Comparison of ENCODE assay signal across 8 cellular contexts in genomic region chr12:93380480-93381121, GRCh38. TPM values are rescaled to one million over a fixed set of nuclear protein-coding genes. Genes with fewer than 3 reads are reported as not detected.
A peak's percentile ranks its signal among the peaks of the same experiment; 100 is the strongest.
DNase-seq lines count a peak whose midpoint lies in the region; ATAC-seq, FAIRE-seq and TF ChIP-seq lines count a peak whose summit lies in the region.

No MANE protein-coding gene starts in this region.

- H3K36me3 ChIP-seq in cardiac muscle cell (peaks cover 13% of the 10 kb centered on the region), NT2/D1 (ENCODE audit: insufficient read depth, insufficient read length, low read length) (peaks cover 19% of the 10 kb centered on the region), neural cell (ENCODE audit: insufficient read depth, low read length) (no peaks in the 10 kb centered on the region)

- no peaks in the 10 kb centered on the region for H3K27me3 ChIP-seq in cardiac muscle cell
- no peaks in the 10 kb centered on the region for H3K27me3 ChIP-seq in NT2/D1 (ENCODE audit: insufficient read depth, insufficient read length)
- no peaks in the 10 kb centered on the region for H3K27me3 ChIP-seq in neural cell (ENCODE audit: insufficient read depth, low read depth, low read length)

- H3K79me2 ChIP-seq in neural cell (replicated peaks; ENCODE audit: insufficient read depth, low read length): peaks cover 68% of the 10 kb centered on the region

- H3K36me3 Mint-ChIP-seq in dendritic cell treated with granulocyte-macrophage colony-stimulating factor and Interleukin-4, amounts not matched to agents 40 ng/mL and 50 ng/mL, for 4 days (ENCODE audit: low read depth): peaks cover 27% of the 10 kb centered on the region

- H3K27ac Mint-ChIP-seq in dendritic cell treated with granulocyte-macrophage colony-stimulating factor and Interleukin-4, amounts not matched to agents 40 ng/mL and 50 ng/mL, for 4 days: no peak overlapping the region

- peak; percentile 79 for TF ChIP-seq RAD21 in neural cell (conservative IDR thresholded peaks at IDR 0.05)

- no peak overlapping the region for H2AFZ ChIP-seq in neural cell (ENCODE audit: low read depth, low read length)

- ATAC-seq in Right ventricle myocardium inferior: no peak
- no peak for ATAC-seq in GM19023 (IDR thresholded peaks at IDR 0.05; ENCODE audit: unreplicated experiment)

- no peaks in the 10 kb centered on the region for H3F3A ChIP-seq in neural cell (ENCODE audit: insufficient read depth, low read length, poor library complexity, severe bottlenecking)

- H3K27me3 Mint-ChIP-seq in dendritic cell treated with granulocyte-macrophage colony-stimulating factor and Interleukin-4, amounts not matched to agents 40 ng/mL and 50 ng/mL, for 4 days: no peaks in the 10 kb centered on the region

- peak overlapping the region; percentile 86 for H3K4me3 ChIP-seq in cardiac muscle cell
- H3K4me3 ChIP-seq in NT2/D1 (ENCODE audit: insufficient read length, low read depth): peak overlapping the region; percentile 84
- peak overlapping the region; percentile 90 for H3K4me3 ChIP-seq in neural cell (ENCODE audit: low read length)

- H4K20me1 ChIP-seq in neural cell (ENCODE audit: insufficient read depth): no peaks in the 10 kb centered on the region

- DNase-seq in cardiac muscle cell (ENCODE audit: low read depth in 1 of 2, low spot score in 1 of 2) (peak in 1 of 2 donors; percentile 55), Right ventricle myocardium inferior (ENCODE audit: missing footprints) (no peak), NT2/D1 (ENCODE audit: low read depth, low spot score) (no peak), frontal cortex (ENCODE audit: low spot score in 2 of 2) (no peak), cerebellum (ENCODE audit: low spot score) (no peak)

- no peaks in the 10 kb centered on the region for H3K9me2 ChIP-seq in neural cell (ENCODE audit: insufficient read depth, low read length)

- H3K27ac ChIP-seq in cardiac muscle cell (peak overlapping the region; percentile 79), neural cell (ENCODE audit: low read length) (no peak overlapping the region)

- intact Hi-C loops in Right ventricle myocardium inferior (cut with DNase I): loop anchor here (5.0 to 10.0 kb wide), 2 partner anchors 393 to 456 kb away; partner anchors contain the start of gene EEA1
- intact Hi-C loops in dendritic cell treated with granulocyte-macrophage colony-stimulating factor and Interleukin-4, amounts not matched to agents 40 ng/mL and 50 ng/mL, for 4 days (cut with micrococcal nuclease): no loop called here

- H3K4me3 Mint-ChIP-seq in dendritic cell treated with granulocyte-macrophage colony-stimulating factor and Interleukin-4, amounts not matched to agents 40 ng/mL and 50 ng/mL, for 4 days: peak overlapping the region; percentile 37

- H3K4me2 ChIP-seq in neural cell (ENCODE audit: low read length): peak overlapping the region; percentile 83

- peaks cover 19% of the 10 kb centered on the region for H3K4me1 ChIP-seq in cardiac muscle cell (ENCODE audit: low read depth)
- peaks cover 6% of the 10 kb centered on the region for H3K4me1 ChIP-seq in NT2/D1 (ENCODE audit: insufficient read depth, insufficient read length)

- H3K9me3 Mint-ChIP-seq in dendritic cell treated with granulocyte-macrophage colony-stimulating factor and Interleukin-4, amounts not matched to agents 40 ng/mL and 50 ng/mL, for 4 days: no peaks in the 10 kb centered on the region

- H3K9me3 ChIP-seq in cardiac muscle cell (ENCODE audit: low read depth): no peaks in the 10 kb centered on the region
- H3K9me3 ChIP-seq in NT2/D1 (ENCODE audit: insufficient read depth, low read length): no peaks in the 10 kb centered on the region
- H3K9me3 ChIP-seq in neural cell (ENCODE audit: low read length): no peaks in the 10 kb centered on the region

- peaks cover 56% of the 10 kb centered on the region for H3K4me1 Mint-ChIP-seq in dendritic cell treated with granulocyte-macrophage colony-stimulating factor and Interleukin-4, amounts not matched to agents 40 ng/mL and 50 ng/mL, for 4 days (ENCODE audit: low read depth)

- no peak for TF ChIP-seq EP300 in neural cell (conservative IDR thresholded peaks at IDR 0.05; ENCODE audit: poor library complexity, severe bottlenecking)

- H3K9ac ChIP-seq in NT2/D1 (ENCODE audit: insufficient read length, low read depth): no peak overlapping the region
- H3K9ac ChIP-seq in neural cell (ENCODE audit: low read length): peak overlapping the region; percentile 86

- no peak for FAIRE-seq in frontal cortex (lab: Jason Lieb, UNC)

- peak; percentile 27 for TF ChIP-seq CTCF in cardiac muscle cell (IDR thresholded peaks at IDR 0.05; ENCODE audit: low read depth, low read length)
- peak; percentile 76 for TF ChIP-seq CTCF in neural cell (IDR thresholded peaks at IDR 0.05; ENCODE audit: poor library complexity, severe bottlenecking)

TF ChIP-seq in neural cell, 6 proteins besides CTCF, POLR2A, EP300 and RAD21:
- TF ChIP-seq MXI1 (conservative IDR thresholded peaks at IDR 0.05; ENCODE audit: poor library complexity, severe bottlenecking) (no peak), SMC3 (conservative IDR thresholded peaks at IDR 0.05; ENCODE audit: poor library complexity) (peak; percentile 83)

RNA-seq across cellular contexts. Expression of gene NUDT4, which starts 2.9 kb away (rescaled TPM):
- total RNA-seq in cardiac muscle cell (338 and 386 TPM in 2 replicates), Right ventricle myocardium inferior (445 TPM), frontal cortex (148 TPM), cerebellum (74.8 TPM)
- polyA plus RNA-seq in cardiac muscle cell (330 and 484 TPM in 2 replicates), neural cell (27.7 and 39.9 TPM in 2 replicates)
- polyA minus RNA-seq in neural cell: 37.3 and 39.5 TPM in 2 replicates
